In the genomic region with DNA sequence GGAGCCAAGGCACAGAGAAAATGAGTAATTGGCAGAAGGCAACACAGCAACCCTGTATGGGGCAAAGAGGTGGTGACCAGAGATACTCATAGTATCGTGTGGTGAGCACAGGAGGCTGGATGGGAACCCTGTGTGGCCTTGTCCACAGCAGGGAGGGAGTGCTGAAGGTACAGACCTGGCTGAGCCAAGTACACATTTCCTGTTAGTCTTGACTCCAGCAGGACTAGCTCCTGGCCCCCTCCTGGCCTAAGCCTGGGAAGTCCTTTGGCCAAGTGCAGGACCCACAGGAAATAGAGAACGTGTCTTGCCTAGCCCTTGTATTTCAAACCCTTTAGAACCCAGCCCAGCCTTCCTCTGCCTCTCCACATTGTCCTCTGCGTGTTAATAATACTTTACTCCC, we compare ENCODE assay signal across 2 cellular contexts.
TF ChIP-seq lines count a peak whose summit lies in the region.

No MANE protein-coding gene starts in this region.

TF ChIP-seq in HCT116, 20 proteins besides CTCF, POLR2A, EP300 and RAD21 (continued from another document):
- TF ChIP-seq, protein P1, sequence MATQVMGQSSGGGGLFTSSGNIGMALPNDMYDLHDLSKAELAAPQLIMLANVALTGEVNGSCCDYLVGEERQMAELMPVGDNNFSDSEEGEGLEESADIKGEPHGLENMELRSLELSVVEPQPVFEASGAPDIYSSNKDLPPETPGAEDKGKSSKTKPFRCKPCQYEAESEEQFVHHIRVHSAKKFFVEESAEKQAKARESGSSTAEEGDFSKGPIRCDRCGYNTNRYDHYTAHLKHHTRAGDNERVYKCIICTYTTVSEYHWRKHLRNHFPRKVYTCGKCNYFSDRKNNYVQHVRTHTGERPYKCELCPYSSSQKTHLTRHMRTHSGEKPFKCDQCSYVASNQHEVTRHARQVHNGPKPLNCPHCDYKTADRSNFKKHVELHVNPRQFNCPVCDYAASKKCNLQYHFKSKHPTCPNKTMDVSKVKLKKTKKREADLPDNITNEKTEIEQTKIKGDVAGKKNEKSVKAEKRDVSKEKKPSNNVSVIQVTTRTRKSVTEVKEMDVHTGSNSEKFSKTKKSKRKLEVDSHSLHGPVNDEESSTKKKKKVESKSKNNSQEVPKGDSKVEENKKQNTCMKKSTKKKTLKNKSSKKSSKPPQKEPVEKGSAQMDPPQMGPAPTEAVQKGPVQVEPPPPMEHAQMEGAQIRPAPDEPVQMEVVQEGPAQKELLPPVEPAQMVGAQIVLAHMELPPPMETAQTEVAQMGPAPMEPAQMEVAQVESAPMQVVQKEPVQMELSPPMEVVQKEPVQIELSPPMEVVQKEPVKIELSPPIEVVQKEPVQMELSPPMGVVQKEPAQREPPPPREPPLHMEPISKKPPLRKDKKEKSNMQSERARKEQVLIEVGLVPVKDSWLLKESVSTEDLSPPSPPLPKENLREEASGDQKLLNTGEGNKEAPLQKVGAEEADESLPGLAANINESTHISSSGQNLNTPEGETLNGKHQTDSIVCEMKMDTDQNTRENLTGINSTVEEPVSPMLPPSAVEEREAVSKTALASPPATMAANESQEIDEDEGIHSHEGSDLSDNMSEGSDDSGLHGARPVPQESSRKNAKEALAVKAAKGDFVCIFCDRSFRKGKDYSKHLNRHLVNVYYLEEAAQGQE (IDR thresholded peaks at IDR 0.05; ENCODE audit: low read depth) = no peak
- no peak for TF ChIP-seq SP1 (IDR thresholded peaks at IDR 0.05; ENCODE audit: low read depth)
- TF ChIP-seq SIN3A (IDR thresholded peaks at IDR 0.05; ENCODE audit: low read depth) = no peak
- TF ChIP-seq CBX3 (IDR thresholded peaks at IDR 0.05; ENCODE audit: low read depth) = no peak
- no peak for TF ChIP-seq EZH2 (IDR thresholded peaks at IDR 0.05)
- TF ChIP-seq ATF3 (IDR thresholded peaks at IDR 0.05) = no peak
- no peak for TF ChIP-seq CEBPB (IDR thresholded peaks at IDR 0.05; ENCODE audit: low read depth)
- no peak for TF ChIP-seq SRF (IDR thresholded peaks at IDR 0.05; ENCODE audit: low read depth)

TF ChIP-seq in WTC11, 78 proteins besides CTCF, POLR2A, EP300 and RAD21:
- TF ChIP-seq ARID4B (CRISPR knock-in tag; IDR thresholded peaks at IDR 0.05; ENCODE audit: borderline replicate concordance) = no peak
- TF ChIP-seq ZNF317 (CRISPR knock-in tag; IDR thresholded peaks at IDR 0.05; ENCODE audit: borderline replicate concordance, low read depth) = no peak
- no peak for TF ChIP-seq ELF4 (CRISPR knock-in tag; IDR thresholded peaks at IDR 0.05; ENCODE audit: low read depth)
